1 cellular context compared by ENCODE assay signal in genomic region chr1:8226747-8227146, GRCh38.
TF ChIP-seq lines count a peak whose summit lies in the region.

No MANE protein-coding gene starts in this region.

TF ChIP-seq in endothelial cell of umbilical vein, 7 proteins besides CTCF, POLR2A, EP300 and RAD21:
- TF ChIP-seq, protein P1, sequence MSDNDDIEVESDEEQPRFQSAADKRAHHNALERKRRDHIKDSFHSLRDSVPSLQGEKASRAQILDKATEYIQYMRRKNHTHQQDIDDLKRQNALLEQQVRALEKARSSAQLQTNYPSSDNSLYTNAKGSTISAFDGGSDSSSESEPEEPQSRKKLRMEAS (IDR thresholded peaks at IDR 0.05; ENCODE audit: insufficient read depth, insufficient read length), result no peak
- TF ChIP-seq POLR2AphosphoS5 (IDR thresholded peaks at IDR 0.05; ENCODE audit: insufficient read depth, low read depth, low read length) (no peak), FOS (IDR thresholded peaks at IDR 0.05; ENCODE audit: borderline replicate concordance, insufficient read depth, low read length) (no peak), EZH2 (IDR thresholded peaks at IDR 0.05; ENCODE audit: borderline replicate concordance, low read depth, low read length, severe bottlenecking) (no peak), JUN (IDR thresholded peaks at IDR 0.05; ENCODE audit: borderline replicate concordance, insufficient read depth, insufficient read length, low read depth) (no peak), MYC (IDR thresholded peaks at IDR 0.05; ENCODE audit: low read depth, low read length) (no peak), GATA2 (IDR thresholded peaks at IDR 0.05; ENCODE audit: insufficient read depth, insufficient read length, low read depth, low read length) (no peak)
